1 cellular context compared by ENCODE assay signal in genomic region chr21:42923553-42924432, GRCh38.
TF ChIP-seq lines count a peak whose summit lies in the region.

No MANE protein-coding gene starts in this region.

TF ChIP-seq in HEK293, 187 proteins besides CTCF, POLR2A, EP300 and RAD21 (continued from another document):
- TF ChIP-seq, protein P1, sequence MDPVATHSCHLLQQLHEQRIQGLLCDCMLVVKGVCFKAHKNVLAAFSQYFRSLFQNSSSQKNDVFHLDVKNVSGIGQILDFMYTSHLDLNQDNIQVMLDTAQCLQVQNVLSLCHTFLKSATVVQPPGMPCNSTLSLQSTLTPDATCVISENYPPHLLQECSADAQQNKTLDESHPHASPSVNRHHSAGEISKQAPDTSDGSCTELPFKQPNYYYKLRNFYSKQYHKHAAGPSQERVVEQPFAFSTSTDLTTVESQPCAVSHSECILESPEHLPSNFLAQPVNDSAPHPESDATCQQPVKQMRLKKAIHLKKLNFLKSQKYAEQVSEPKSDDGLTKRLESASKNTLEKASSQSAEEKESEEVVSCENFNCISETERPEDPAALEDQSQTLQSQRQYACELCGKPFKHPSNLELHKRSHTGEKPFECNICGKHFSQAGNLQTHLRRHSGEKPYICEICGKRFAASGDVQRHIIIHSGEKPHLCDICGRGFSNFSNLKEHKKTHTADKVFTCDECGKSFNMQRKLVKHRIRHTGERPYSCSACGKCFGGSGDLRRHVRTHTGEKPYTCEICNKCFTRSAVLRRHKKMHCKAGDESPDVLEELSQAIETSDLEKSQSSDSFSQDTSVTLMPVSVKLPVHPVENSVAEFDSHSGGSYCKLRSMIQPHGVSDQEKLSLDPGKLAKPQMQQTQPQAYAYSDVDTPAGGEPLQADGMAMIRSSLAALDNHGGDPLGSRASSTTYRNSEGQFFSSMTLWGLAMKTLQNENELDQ (tag by site-specific recombination; IDR thresholded peaks at IDR 0.05; ENCODE audit: low read depth): no peak
- TF ChIP-seq ZNF560 (tag by site-specific recombination; IDR thresholded peaks at IDR 0.05; ENCODE audit: borderline replicate concordance): no peak
- TF ChIP-seq ZSCAN23 (tag by site-specific recombination; IDR thresholded peaks at IDR 0.05): peak; percentile 93
- TF ChIP-seq, protein P2, sequence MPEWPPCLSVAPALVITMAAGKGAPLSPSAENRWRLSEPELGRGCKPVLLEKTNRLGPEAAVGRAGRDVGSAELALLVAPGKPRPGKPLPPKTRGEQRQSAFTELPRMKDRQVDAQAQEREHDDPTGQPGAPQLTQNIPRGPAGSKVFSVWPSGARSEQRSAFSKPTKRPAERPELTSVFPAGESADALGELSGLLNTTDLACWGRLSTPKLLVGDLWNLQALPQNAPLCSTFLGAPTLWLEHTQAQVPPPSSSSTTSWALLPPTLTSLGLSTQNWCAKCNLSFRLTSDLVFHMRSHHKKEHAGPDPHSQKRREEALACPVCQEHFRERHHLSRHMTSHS (tag by site-specific recombination; IDR thresholded peaks at IDR 0.05): no peak
- TF ChIP-seq GLIS2 (tag by site-specific recombination; IDR thresholded peaks at IDR 0.05): no peak
- no peak for TF ChIP-seq YY2 (tag by site-specific recombination; IDR thresholded peaks at IDR 0.05)
- TF ChIP-seq, protein P3, sequence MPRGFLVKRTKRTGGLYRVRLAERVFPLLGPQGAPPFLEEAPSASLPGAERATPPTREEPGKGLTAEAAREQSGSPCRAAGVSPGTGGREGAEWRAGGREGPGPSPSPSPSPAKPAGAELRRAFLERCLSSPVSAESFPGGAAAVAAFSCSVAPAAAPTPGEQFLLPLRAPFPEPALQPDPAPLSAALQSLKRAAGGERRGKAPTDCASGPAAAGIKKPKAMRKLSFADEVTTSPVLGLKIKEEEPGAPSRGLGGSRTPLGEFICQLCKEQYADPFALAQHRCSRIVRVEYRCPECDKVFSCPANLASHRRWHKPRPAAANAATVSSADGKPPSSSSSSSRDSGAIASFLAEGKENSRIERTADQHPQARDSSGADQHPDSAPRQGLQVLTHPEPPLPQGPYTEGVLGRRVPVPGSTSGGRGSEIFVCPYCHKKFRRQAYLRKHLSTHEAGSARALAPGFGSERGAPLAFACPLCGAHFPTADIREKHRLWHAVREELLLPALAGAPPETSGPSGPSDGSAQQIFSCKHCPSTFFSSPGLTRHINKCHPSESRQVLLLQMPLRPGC (tag by site-specific recombination; IDR thresholded peaks at IDR 0.05): 0 out of 2 replicates have a peak, but pooled peaks have one; percentile 39
- TF ChIP-seq ZNF174 (tag by site-specific recombination; IDR thresholded peaks at IDR 0.05): no peak
- TF ChIP-seq, protein P4, sequence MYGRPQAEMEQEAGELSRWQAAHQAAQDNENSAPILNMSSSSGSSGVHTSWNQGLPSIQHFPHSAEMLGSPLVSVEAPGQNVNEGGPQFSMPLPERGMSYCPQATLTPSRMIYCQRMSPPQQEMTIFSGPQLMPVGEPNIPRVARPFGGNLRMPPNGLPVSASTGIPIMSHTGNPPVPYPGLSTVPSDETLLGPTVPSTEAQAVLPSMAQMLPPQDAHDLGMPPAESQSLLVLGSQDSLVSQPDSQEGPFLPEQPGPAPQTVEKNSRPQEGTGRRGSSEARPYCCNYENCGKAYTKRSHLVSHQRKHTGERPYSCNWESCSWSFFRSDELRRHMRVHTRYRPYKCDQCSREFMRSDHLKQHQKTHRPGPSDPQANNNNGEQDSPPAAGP (tag by site-specific recombination; IDR thresholded peaks at IDR 0.05): peak; percentile 82
- peak; percentile 96 for TF ChIP-seq ZBTB17 (tag by site-specific recombination; IDR thresholded peaks at IDR 0.05)
- TF ChIP-seq RBAK (tag by site-specific recombination; IDR thresholded peaks at IDR 0.05): no peak
- TF ChIP-seq ZNF521 (tag by site-specific recombination; IDR thresholded peaks at IDR 0.05): no peak
- no peak for TF ChIP-seq ZNF221 (tag by site-specific recombination; IDR thresholded peaks at IDR 0.05; ENCODE audit: borderline replicate concordance)
- TF ChIP-seq ZNF398 (tag by site-specific recombination; IDR thresholded peaks at IDR 0.05): peak; percentile 97
- TF ChIP-seq ZNF324 (tag by site-specific recombination; IDR thresholded peaks at IDR 0.05): peak; percentile 95
- TF ChIP-seq ZNF112 (tag by site-specific recombination; IDR thresholded peaks at IDR 0.05): no peak
- no peak for TF ChIP-seq ZNF121 (tag by site-specific recombination; IDR thresholded peaks at IDR 0.05)
- no peak for TF ChIP-seq ZNF114 (tag by site-specific recombination; IDR thresholded peaks at IDR 0.05)
- peak; percentile 67; the same call in 1 of the 2 replicates for TF ChIP-seq ZBTB21 (tag by site-specific recombination; IDR thresholded peaks at IDR 0.05)
- no peak for TF ChIP-seq ZNF16 (tag by site-specific recombination; IDR thresholded peaks at IDR 0.05; ENCODE audit: low read depth)
- TF ChIP-seq ZNF24 (tag by site-specific recombination; IDR thresholded peaks at IDR 0.05): no peak
- TF ChIP-seq ZNF837 (tag by site-specific recombination; IDR thresholded peaks at IDR 0.05): no peak
- TF ChIP-seq SETDB1 (IDR thresholded peaks at IDR 0.05; ENCODE audit: insufficient read length, low read length): no peak
- no peak for TF ChIP-seq ZNF677 (tag by site-specific recombination; IDR thresholded peaks at IDR 0.05)
- no peak for TF ChIP-seq ZNF280C (tag by site-specific recombination; IDR thresholded peaks at IDR 0.05)
- no peak for TF ChIP-seq OVOL3 (tag by site-specific recombination; IDR thresholded peaks at IDR 0.05)
- TF ChIP-seq, protein P5, sequence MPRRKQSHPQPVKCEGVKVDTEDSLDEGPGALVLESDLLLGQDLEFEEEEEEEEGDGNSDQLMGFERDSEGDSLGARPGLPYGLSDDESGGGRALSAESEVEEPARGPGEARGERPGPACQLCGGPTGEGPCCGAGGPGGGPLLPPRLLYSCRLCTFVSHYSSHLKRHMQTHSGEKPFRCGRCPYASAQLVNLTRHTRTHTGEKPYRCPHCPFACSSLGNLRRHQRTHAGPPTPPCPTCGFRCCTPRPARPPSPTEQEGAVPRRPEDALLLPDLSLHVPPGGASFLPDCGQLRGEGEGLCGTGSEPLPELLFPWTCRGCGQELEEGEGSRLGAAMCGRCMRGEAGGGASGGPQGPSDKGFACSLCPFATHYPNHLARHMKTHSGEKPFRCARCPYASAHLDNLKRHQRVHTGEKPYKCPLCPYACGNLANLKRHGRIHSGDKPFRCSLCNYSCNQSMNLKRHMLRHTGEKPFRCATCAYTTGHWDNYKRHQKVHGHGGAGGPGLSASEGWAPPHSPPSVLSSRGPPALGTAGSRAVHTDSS (tag by site-specific recombination; IDR thresholded peaks at IDR 0.05): no peak
- peak; percentile 81 for TF ChIP-seq ZNF223 (tag by site-specific recombination; IDR thresholded peaks at IDR 0.05)
- TF ChIP-seq ZNF211 (tag by site-specific recombination; IDR thresholded peaks at IDR 0.05; ENCODE audit: low read depth): no peak
- no peak for TF ChIP-seq ZFP37 (tag by site-specific recombination; IDR thresholded peaks at IDR 0.05)
- no peak for TF ChIP-seq ZNF791 (tag by site-specific recombination; IDR thresholded peaks at IDR 0.05)
- TF ChIP-seq OSR2 (tag by site-specific recombination; IDR thresholded peaks at IDR 0.05): peak; percentile 63
- TF ChIP-seq BCL6B (tag by site-specific recombination; IDR thresholded peaks at IDR 0.05): no peak
- TF ChIP-seq ZNF404 (tag by site-specific recombination; IDR thresholded peaks at IDR 0.05): no peak
- no peak for TF ChIP-seq ZNF626 (tag by site-specific recombination; IDR thresholded peaks at IDR 0.05)
- peak; percentile 81 for TF ChIP-seq SP2 (tag by site-specific recombination; IDR thresholded peaks at IDR 0.05)
- peak; percentile 80 for TF ChIP-seq KLF16 (tag by site-specific recombination; IDR thresholded peaks at IDR 0.05)
- no peak for TF ChIP-seq ZNF776 (tag by site-specific recombination; IDR thresholded peaks at IDR 0.05; ENCODE audit: borderline replicate concordance)
- no peak for TF ChIP-seq ZNF184 (tag by site-specific recombination; IDR thresholded peaks at IDR 0.05)
- TF ChIP-seq ZNF585B (tag by site-specific recombination; IDR thresholded peaks at IDR 0.05): no peak
- peak; percentile 70 for TF ChIP-seq KLF1 (tag by site-specific recombination; IDR thresholded peaks at IDR 0.05)
- TF ChIP-seq ZNF529 (tag by site-specific recombination; IDR thresholded peaks at IDR 0.05; ENCODE audit: insufficient replicate concordance): no peak
- TF ChIP-seq ZNF302 (tag by site-specific recombination; IDR thresholded peaks at IDR 0.05; ENCODE audit: low read depth): no peak
- TF ChIP-seq ZNF561 (tag by site-specific recombination; IDR thresholded peaks at IDR 0.05; ENCODE audit: borderline replicate concordance): 0 out of 2 replicates have a peak, but pooled peaks have one; percentile 67
- TF ChIP-seq ZNF394 (tag by site-specific recombination; IDR thresholded peaks at IDR 0.05; ENCODE audit: borderline replicate concordance): peak; percentile 74; the same call in 1 of the 2 replicates
- TF ChIP-seq ZNF354C (tag by site-specific recombination; IDR thresholded peaks at IDR 0.05; ENCODE audit: borderline replicate concordance, low read depth): no peak
- TF ChIP-seq ZBTB44 (tag by site-specific recombination; IDR thresholded peaks at IDR 0.05): no peak
- TF ChIP-seq ZNF530 (tag by site-specific recombination; IDR thresholded peaks at IDR 0.05; ENCODE audit: low read depth): no peak
- TF ChIP-seq ZNF19 (tag by site-specific recombination; IDR thresholded peaks at IDR 0.05; ENCODE audit: low read depth): no peak
